Comparison of ENCODE assay signal across 8 cellular contexts in genomic region chr12:124566181-124567034, GRCh38. TPM values are rescaled to one million over a fixed set of nuclear protein-coding genes. Genes with fewer than 3 reads are reported as not detected.
DNase-seq lines count a peak whose midpoint lies in the region; ATAC-seq and TF ChIP-seq lines count a peak whose summit lies in the region.

No MANE protein-coding gene starts in this region.

- H3K4me1 ChIP-seq in vagina, result peaks cover 67% of the 10 kb centered on the region

- peak; percentile 72 for ATAC-seq in left ventricle myocardium superior

- peak; percentile 60 for DNase-seq in GDM1 (lab: John Stamatoyannopoulos, UW)
- DNase-seq in H7, result peak; percentile 95
- peak; percentile 80 for DNase-seq in M059J (ENCODE audit: low read depth)
- DNase-seq in left ventricle myocardium superior, result peak; percentile 92
- DNase-seq in progenitor cell of endocrine pancreas (ENCODE audit: low spot score, unreplicated experiment), result peak; percentile 60
- DNase-seq in vagina (ENCODE audit: extremely low spot score in 2 of 2), result peak in 1 of 2 donors; percentile 95

- H3K27me3 ChIP-seq in H7 (ENCODE audit: control insufficient read depth, insufficient read depth, low read length) (no peaks in the 10 kb centered on the region), vagina (no peaks in the 10 kb centered on the region)

- intact Hi-C loops in left ventricle myocardium superior (cut with micrococcal nuclease) (loop anchor here (5.0 kb wide), 1 partner anchor 201 kb away; no protein-coding TSS in a partner anchor), vagina (cut with DNase I) (loop anchor here (2.0 to 5.0 kb wide), 3 partner anchors 49 to 201 kb away; no protein-coding TSS in a partner anchor)

- no peaks in the 10 kb centered on the region for H3K9me3 ChIP-seq in vagina

- no peaks in the 10 kb centered on the region for H3K36me3 Mint-ChIP-seq in T-helper 1 cell treated with Interleukin-12 subunit alpha and Interleukin-12 subunit beta and Interleukin-4 antibody, amounts not matched to agents 30 μg/mL and 1 μg/mL, for 36 hours (ENCODE audit: low read depth)
- no peaks in the 10 kb centered on the region for H3K36me3 Mint-ChIP-seq in progenitor cell of endocrine pancreas (ENCODE audit: insufficient read depth)

- peak overlapping the region; percentile 93 for H3K4me3 Mint-ChIP-seq in T-helper 1 cell treated with Interleukin-12 subunit alpha and Interleukin-12 subunit beta and Interleukin-4 antibody, amounts not matched to agents 30 μg/mL and 1 μg/mL, for 36 hours
- H3K4me3 Mint-ChIP-seq in progenitor cell of endocrine pancreas (ENCODE audit: low read depth), result peak overlapping the region; percentile 88

- H3K4me1 Mint-ChIP-seq in T-helper 1 cell treated with Interleukin-12 subunit alpha and Interleukin-12 subunit beta and Interleukin-4 antibody, amounts not matched to agents 30 μg/mL and 1 μg/mL, for 36 hours (ENCODE audit: low read depth), result peaks cover 16% of the 10 kb centered on the region
- peaks cover 23% of the 10 kb centered on the region for H3K4me1 Mint-ChIP-seq in progenitor cell of endocrine pancreas (ENCODE audit: low read depth)

- H3K9me3 Mint-ChIP-seq in T-helper 1 cell treated with Interleukin-12 subunit alpha and Interleukin-12 subunit beta and Interleukin-4 antibody, amounts not matched to agents 30 μg/mL and 1 μg/mL, for 36 hours, result no peaks in the 10 kb centered on the region
- H3K9me3 Mint-ChIP-seq in progenitor cell of endocrine pancreas (ENCODE audit: low read depth), result no peaks in the 10 kb centered on the region

- peak in 1 of 2 donors; percentile 48 for TF ChIP-seq POLR2A in vagina (IDR thresholded peaks at IDR 0.05)

- H3K4me3 ChIP-seq in H7 (ENCODE audit: insufficient read depth, low read depth, low read length) (peak overlapping the region; percentile 83), vagina (peak overlapping the region; percentile 98 to 99)

- peak overlapping the region; percentile 80 for H3K27ac Mint-ChIP-seq in T-helper 1 cell treated with Interleukin-12 subunit alpha and Interleukin-12 subunit beta and Interleukin-4 antibody, amounts not matched to agents 30 μg/mL and 1 μg/mL, for 36 hours
- H3K27ac Mint-ChIP-seq in progenitor cell of endocrine pancreas, result peak overlapping the region; percentile 90

- H3K36me3 ChIP-seq in H7 (replicated peaks; ENCODE audit: control insufficient read depth, insufficient read depth, low read length), result no peaks in the 10 kb centered on the region
- H3K36me3 ChIP-seq in vagina, result no peaks in the 10 kb centered on the region

- H3K27ac ChIP-seq in angular gyrus (ENCODE audit: low read depth, low read length), result peak overlapping the region; percentile 90
- H3K27ac ChIP-seq in vagina, result peak overlapping the region; percentile 98

- no peaks in the 10 kb centered on the region for H3K27me3 Mint-ChIP-seq in T-helper 1 cell treated with Interleukin-12 subunit alpha and Interleukin-12 subunit beta and Interleukin-4 antibody, amounts not matched to agents 30 μg/mL and 1 μg/mL, for 36 hours (ENCODE audit: low read depth)
- peaks cover 3% of the 10 kb centered on the region for H3K27me3 Mint-ChIP-seq in progenitor cell of endocrine pancreas

- TF ChIP-seq CTCF in progenitor cell of endocrine pancreas (IDR thresholded peaks at IDR 0.05; ENCODE audit: unreplicated experiment), result no peak
- TF ChIP-seq CTCF in vagina (IDR thresholded peaks at IDR 0.05), result no peak

RNA-seq across cellular contexts. Expression of gene NCOR2, which starts 1.0 kb away (rescaled TPM):
- total RNA-seq in H7 (2014; rRNA removed; shearing (Covaris generic)), result 25.1 and 27.2 TPM in 2 replicates
- 16.5 and 54.8 TPM in 2 replicates for total RNA-seq in M059J (2014; rRNA removed; shearing (Covaris generic))
- total RNA-seq in left ventricle myocardium superior (142 TPM), progenitor cell of endocrine pancreas (218 and 251 TPM in 2 replicates), vagina (120 TPM)
